Comparison of ENCODE assay signal across 9 cellular contexts in genomic region chr15:98518823-98519561, GRCh38.
DNase-seq lines count a peak whose midpoint lies in the region; ATAC-seq and TF ChIP-seq lines count a peak whose summit lies in the region.
"Had no signal": no experiment of that assay in that cellular context is flagged by ENCODE, and none has a peak within 500 bp of the region (broad histone marks: within the 10 kb centered on the region; RNA-seq: fewer than 3 reads in every experiment).

No MANE protein-coding gene starts in this region.

- no peak overlapping the region for H2AK9ac ChIP-seq in IMR-90 (replicated peaks; ENCODE audit: low read depth, low read length, poor library complexity)

- peak; percentile 80 for TF ChIP-seq RAD21 in IMR-90 (IDR thresholded peaks at IDR 0.05; ENCODE audit: low read length)

- dilution Hi-C loops in IMR-90 (cut with HindIII; ENCODE audit: low sequenced_read_pairs, unreplicated experiment), result no loop called here

- H2BK15ac ChIP-seq in IMR-90 (ENCODE audit: low read depth, low read length), result no peak overlapping the region

- DNase-seq in DMS114 treated with DMSO at 0.1 percent for 48 hours (lab: John Stamatoyannopoulos, UW; ENCODE audit: unreplicated experiment) (peak; percentile 74), IMR-90 (peak; percentile 76), activated T-cell treated with anti-CD3 and anti-CD28 coated beads for 48 hours (ENCODE audit: low read depth) (peak; percentile 17), fibroblast of peridontal ligament (ENCODE audit: extremely low read depth) (peak; percentile 86), neural crest cell (ENCODE audit: low read depth, low spot score) (peak; percentile 44), transverse colon (peak; percentile 32)

- H2BK120ac ChIP-seq in IMR-90 (ENCODE audit: low read depth, low read length), result no peak overlapping the region

- H4K20me1 ChIP-seq in IMR-90 (ENCODE audit: insufficient read depth, low read length), result no peaks in the 10 kb centered on the region
- H4K20me1 ChIP-seq in OCI-LY3 (ENCODE audit: insufficient read depth, low read length), result no peaks in the 10 kb centered on the region

- no peak overlapping the region for H4K5ac ChIP-seq in IMR-90 (ENCODE audit: low read depth, low read length)

- no peaks in the 10 kb centered on the region for H3K79me1 ChIP-seq in IMR-90 (ENCODE audit: low read depth in 1 of 2, low read length in 2 of 2)

- no peak overlapping the region for H3K4me3 ChIP-seq in IMR-90 (ENCODE audit: insufficient read depth, low read depth, low read length)
- H3K4me3 ChIP-seq in OCI-LY3 (ENCODE audit: low read length), result peak overlapping the region; percentile 21
- no peak overlapping the region for H3K4me3 ChIP-seq in transverse colon

- H3K36me3 ChIP-seq in IMR-90 (ENCODE audit: control insufficient read depth, insufficient read depth, low read length) (no peaks in the 10 kb centered on the region), OCI-LY3 (replicated peaks; ENCODE audit: low read depth, low read length) (no peaks in the 10 kb centered on the region), transverse colon (no peaks in the 10 kb centered on the region)

- H3K4me1 Mint-ChIP-seq in neural crest cell, result peaks cover 8% of the 10 kb centered on the region

- no peak overlapping the region for H3K4ac ChIP-seq in IMR-90 (ENCODE audit: low read depth, low read length)

- BruUV-seq in IMR-90 (replicated peaks; lab: Mats Ljungman, UMichigan), result no TSS peak

- no peak overlapping the region for H3K14ac ChIP-seq in IMR-90 (replicated peaks; ENCODE audit: low read depth, low read length)

- H3K79me2 ChIP-seq in OCI-LY3 (ENCODE audit: low read length), result no peaks in the 10 kb centered on the region

- CTCF ChIA-PET in IMR-90 (lab: Yijun Ruan, JAX), result interaction anchor here (0.5 to 2.9 kb wide), 28 partner anchors 8 to 1300 kb away, joined by 3 to 31 read pairs (median 3); partner anchors contain the start of gene IGF1R

- peak overlapping the region; percentile 11; the same call in 1 of the 2 replicates for H2BK20ac ChIP-seq in IMR-90 (ENCODE audit: low read depth, low read length)

- ATAC-seq in GM21447 (IDR thresholded peaks at IDR 0.05; ENCODE audit: unreplicated experiment) (peak; percentile 88), IMR-90 (ENCODE audit: low read depth) (peak; percentile 94)

- H3K4me1 ChIP-seq in IMR-90 (ENCODE audit: control insufficient read depth, insufficient read depth, low read length) (no peaks in the 10 kb centered on the region), OCI-LY3 (ENCODE audit: low read length) (0 out of 2 replicates have a peak, but pooled peaks cover 3% of the 10 kb centered on the region), transverse colon (no peaks in the 10 kb centered on the region)

- H2BK5ac ChIP-seq in IMR-90 (ENCODE audit: low read depth, low read length, poor library complexity, severe bottlenecking), result no peak overlapping the region

- no peaks in the 10 kb centered on the region for H3K27me3 Mint-ChIP-seq in neural crest cell (ENCODE audit: low read depth)

- H3K9ac ChIP-seq in IMR-90 (ENCODE audit: low read depth, low read length), result no peak overlapping the region
- no peak overlapping the region for H3K9ac ChIP-seq in OCI-LY3 (ENCODE audit: low read length)

- H3K27me3 ChIP-seq in IMR-90 (ENCODE audit: control insufficient read depth, insufficient read depth, low read length) (peaks cover 4% of the 10 kb centered on the region), OCI-LY3 (ENCODE audit: low read depth, low read length) (0 out of 2 replicates have a peak, but pooled peaks cover 11% of the 10 kb centered on the region), transverse colon (no peaks in the 10 kb centered on the region)

- H4K91ac ChIP-seq in IMR-90 (ENCODE audit: insufficient read depth, low read depth, low read length), result no peak overlapping the region

- in situ Hi-C loops in IMR-90 (cut with MboI; ENCODE audit: low sequenced_read_pairs) (loop anchor here (5.0 to 10.0 kb wide), 2 partner anchors 326 to 558 kb away; no protein-coding TSS in a partner anchor), transverse colon (cut with MboI; ENCODE audit: low pct_ligation_motif_present in 1 of 4, low pct_unique_long_range_greater_than_20kb in 1 of 4, low sequenced_read_pairs in 3 of 4) (loop anchor here (10.0 to 25.0 kb wide), 6 partner anchors 126 to 556 kb away; partner anchors contain the start of gene IGF1R (in 1 of the 4))

- H3K18ac ChIP-seq in IMR-90 (ENCODE audit: low read depth, low read length), result no peak overlapping the region

- H3K27ac Mint-ChIP-seq in neural crest cell (ENCODE audit: unreplicated experiment), result no peak overlapping the region
- H3K27ac Mint-ChIP-seq: dendritic cell treated with granulocyte-macrophage colony-stimulating factor and Interleukin-4, amounts not matched to agents 40 ng/mL and 50 ng/mL, for 4 days had no signal

- POLR2A ChIA-PET in IMR-90 (lab: Charles Lee; ENCODE audit: unreplicated experiment), result no interaction called here

- no peak overlapping the region for H3K23ac ChIP-seq in IMR-90 (ENCODE audit: low read depth, low read length)

- no peak for TF ChIP-seq POLR2A in IMR-90 (IDR thresholded peaks at IDR 0.05; ENCODE audit: low read depth, low read length)
- no peak for TF ChIP-seq POLR2A in transverse colon (IDR thresholded peaks at IDR 0.05)

- no peak overlapping the region for H4K8ac ChIP-seq in IMR-90 (ENCODE audit: low read depth in 2 of 2, low read length in 2 of 2)

- 0% methylated on average over 3 of the region's 19 CpGs; no CpG with 5 or more reads in 1 of the 2 experiments for WGBS in IMR-90 (ENCODE audit: extremely low coverage in 2 of 2, insufficient read length in 1 of 2), 2 experiments
- WGBS in transverse colon (ENCODE audit: low coverage in 1 of 2), 2 donors, result 34 to 41% methylated on average over 13 to 19 of the region's 19 CpGs

- H3K4me3 Mint-ChIP-seq in neural crest cell, result no peak overlapping the region
- H3K4me3 Mint-ChIP-seq: dendritic cell treated with granulocyte-macrophage colony-stimulating factor and Interleukin-4, amounts not matched to agents 40 ng/mL and 50 ng/mL, for 4 days had no signal

- H3K36me3 Mint-ChIP-seq in neural crest cell (ENCODE audit: low read depth), result no peaks in the 10 kb centered on the region

- intact Hi-C loops in IMR-90 (cut with micrococcal nuclease), result loop anchor here (1.0 to 10.0 kb wide), 5 partner anchors 128 to 696 kb away; no protein-coding TSS in a partner anchor
- intact Hi-C loops in transverse colon (cut with DNase I; ENCODE audit: low total_unique reads), result loop anchor here (2.0 kb wide), 1 partner anchor 558 kb away; no protein-coding TSS in a partner anchor

- H3K9me3 ChIP-seq in IMR-90 (ENCODE audit: control insufficient read depth, insufficient read depth, low read length) (no peaks in the 10 kb centered on the region), OCI-LY3 (ENCODE audit: insufficient read depth, low read length) (no peaks in the 10 kb centered on the region), transverse colon (no peaks in the 10 kb centered on the region)

- H3K9me1 ChIP-seq in IMR-90 (ENCODE audit: insufficient read depth, low read length), result no peaks in the 10 kb centered on the region

- no peak for TF ChIP-seq EP300 in transverse colon (IDR thresholded peaks at IDR 0.05; ENCODE audit: low read depth)

- TF ChIP-seq CTCF in IMR-90 (conservative IDR thresholded peaks at IDR 0.05; ENCODE audit: low read depth, low read length), result peak; percentile 76
- peak; percentile 86 for TF ChIP-seq CTCF in OCI-LY3 (IDR thresholded peaks at IDR 0.05; ENCODE audit: low read depth, low read length)
- peak; percentile 80 for TF ChIP-seq CTCF in neural crest cell (conservative IDR thresholded peaks at IDR 0.05)
- peak; percentile 63 to 79 (median 74) for TF ChIP-seq CTCF in transverse colon (IDR thresholded peaks at IDR 0.05)

- no peak overlapping the region for H3K56ac ChIP-seq in IMR-90 (ENCODE audit: extremely low read depth, insufficient read depth, low read length)

- H3K4me2 ChIP-seq in IMR-90 (ENCODE audit: low read depth, low read length) (peak overlapping the region; percentile 33), OCI-LY3 (ENCODE audit: low read length) (peak overlapping the region; percentile 50)

- no peak overlapping the region for H3K27ac ChIP-seq in IMR-90 (ENCODE audit: insufficient read depth, low read length)
- no peak overlapping the region for H3K27ac ChIP-seq in OCI-LY3 (ENCODE audit: low read length)
- H3K27ac ChIP-seq in transverse colon, result no peak overlapping the region

- H2AFZ ChIP-seq in IMR-90 (replicated peaks; ENCODE audit: low read length, poor library complexity) (peak overlapping the region; percentile 60), OCI-LY3 (ENCODE audit: low read depth, low read length) (peak overlapping the region; percentile 10)

- no peak overlapping the region for H2AK5ac ChIP-seq in IMR-90 (ENCODE audit: low read depth, low read length)

- H3K9me3 Mint-ChIP-seq in neural crest cell, result no peaks in the 10 kb centered on the region
- H3K9me3 Mint-ChIP-seq: dendritic cell treated with granulocyte-macrophage colony-stimulating factor and Interleukin-4, amounts not matched to agents 40 ng/mL and 50 ng/mL, for 4 days had no signal

TF ChIP-seq in IMR-90, 13 proteins besides CTCF, POLR2A, EP300 and RAD21:
- TF ChIP-seq SMC3 (IDR thresholded peaks at IDR 0.05; ENCODE audit: low read depth, low read length), result peak; percentile 67
- TF ChIP-seq MXI1 (IDR thresholded peaks at IDR 0.05; ENCODE audit: borderline replicate concordance, low read depth, low read length), result no peak

Comparison
In these comparisons a context has a peak if more than half of its experiments do, and no peak if none do; other contexts are left out.
1. DNase-seq: peak in every context shown above with its lines; median percentile 86 in fibroblast of peridontal ligament; 76 in IMR-90; 74 in DMS114 treated with DMSO at 0.1 percent for 48 hours; 44 in neural crest cell; 32 in transverse colon; 17 in activated T-cell treated with anti-CD3 and anti-CD28 coated beads for 48 hours.